In the genomic region with DNA sequence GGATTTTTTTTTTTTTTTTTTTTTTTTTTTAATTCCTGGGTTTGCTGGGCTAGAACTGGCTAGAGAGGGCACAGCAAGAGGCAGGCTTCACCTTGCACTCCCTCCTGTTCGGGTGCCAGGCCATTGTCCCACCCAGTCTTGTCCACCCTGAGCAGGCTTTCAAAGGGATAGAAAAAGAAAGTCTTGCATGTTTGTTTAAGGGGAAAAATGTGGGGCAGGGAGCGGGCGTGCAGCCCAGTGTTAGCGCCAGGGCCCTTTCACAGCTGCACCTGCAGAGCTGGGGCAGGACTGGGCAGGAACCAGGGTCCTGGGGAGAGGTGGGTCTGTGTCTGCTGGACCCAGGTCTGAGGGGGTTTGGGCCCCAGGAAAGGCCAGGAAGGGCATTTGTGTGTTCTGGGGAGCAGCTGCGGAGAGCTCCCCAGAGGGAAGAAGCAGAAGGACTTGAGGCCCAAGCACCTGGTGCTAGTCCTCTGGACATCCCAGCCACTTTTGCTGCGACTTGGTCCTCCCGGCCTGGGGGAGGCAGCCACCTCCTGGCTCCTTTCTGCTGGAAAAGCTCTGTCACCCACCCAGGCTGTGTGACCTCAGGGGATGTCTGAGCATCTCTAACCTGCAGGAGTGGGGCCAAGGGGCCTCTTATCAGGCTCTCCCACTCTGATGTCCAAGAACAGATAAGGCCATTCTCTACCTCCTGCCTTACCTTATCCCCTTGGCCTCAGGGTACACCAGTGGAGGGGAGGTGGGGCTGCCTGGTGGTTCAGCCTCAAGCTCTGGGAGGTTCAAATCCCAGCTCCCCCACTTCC, we compare ENCODE assay signal across 12 cellular contexts. TPM values are rescaled to one million over a fixed set of nuclear protein-coding genes. Genes with fewer than 3 reads are reported as not detected.
DNase-seq lines count a peak whose midpoint lies in the region; ATAC-seq, FAIRE-seq and TF ChIP-seq lines count a peak whose summit lies in the region.
"Had no signal": no experiment of that assay in that cellular context is flagged by ENCODE, and none has a peak within 500 bp of the region (broad histone marks: within the 10 kb centered on the region; RNA-seq: fewer than 3 reads in every experiment).

No MANE protein-coding gene starts in this region.

- no peak overlapping the region for H4K5ac ChIP-seq in H9 (ENCODE audit: insufficient read length, low read depth, low read length)

- no peaks in the 10 kb centered on the region for H3K23me2 ChIP-seq in H9 (ENCODE audit: insufficient read length, low read depth, low read length, poor library complexity, severe bottlenecking)

- CTCF ChIA-PET in CD4-positive, alpha-beta T cell (lab: Charles Lee): interaction anchor here (1.0 kb wide), 1 partner anchor 21 kb away, joined by 3 read pairs; no protein-coding TSS in a partner anchor
- CTCF ChIA-PET in K562 (lab: Yijun Ruan, JAX; ENCODE audit: low intra/inter-chr PET ratio): no interaction called here

- H3K4me1 ChIP-seq in H9 (ENCODE audit: insufficient read depth, low read length) (no peaks in the 10 kb centered on the region), K562 (replicated peaks in 1 of 2; ENCODE audit: control insufficient read depth in 2 of 2, insufficient read depth in 2 of 2, low read length in 2 of 2) (peaks cover 22 to 35% of the 10 kb centered on the region in 2 experiments), stomach (peaks cover 0 to 54% (median 17%) of the 10 kb centered on the region in 4 donors), prostate gland (replicated peaks) (no peaks in the 10 kb centered on the region)

- POLR2A ChIA-PET in CD4-positive, alpha-beta T cell (lab: Charles Lee): interaction anchor here (1.6 to 2.3 kb wide), 3 partner anchors 11 to 18 kb away, joined by 5 to 9 read pairs (median 7); no protein-coding TSS in a partner anchor
- POLR2A ChIA-PET in K562 (lab: Yijun Ruan, JAX): interaction anchor here (1.0 to 5.7 kb wide), 4 partner anchors 9 to 121 kb away, joined by 3 to 27 read pairs (median 4); no protein-coding TSS in a partner anchor

- TF ChIP-seq CTCF in CD4-positive, alpha-beta T cell (IDR thresholded peaks at IDR 0.05): no peak
- no peak for TF ChIP-seq CTCF in H9 (conservative IDR thresholded peaks at IDR 0.05)
- TF ChIP-seq CTCF in K562 (IDR thresholded peaks at IDR 0.05 in 2 of 3, conservative IDR thresholded peaks at IDR 0.05 in 1 of 3; ENCODE audit: insufficient read depth in 2 of 3, low read depth in 1 of 3, low read length in 3 of 3): no peak
- TF ChIP-seq CTCF in stomach (IDR thresholded peaks at IDR 0.05): no peak
- TF ChIP-seq CTCF in prostate gland (IDR thresholded peaks at IDR 0.05): no peak

- no peak for ATAC-seq in CD4-positive, alpha-beta T cell (ENCODE audit: poor library complexity)
- peak; percentile 62 for ATAC-seq in K562

- H3K4me2 ChIP-seq in H9 (ENCODE audit: insufficient read depth, insufficient read length, low read length): no peak overlapping the region
- H3K4me2 ChIP-seq in K562 (ENCODE audit: insufficient read depth, low read length): peak overlapping the region; percentile 6; the same call in 1 of the 2 replicates

- no peaks in the 10 kb centered on the region for H3K79me1 ChIP-seq in H9 (ENCODE audit: insufficient read depth, low read depth, low read length, poor library complexity, severe bottlenecking)

- no peaks in the 10 kb centered on the region for H3K27me3 Mint-ChIP-seq in CD4-positive, alpha-beta T cell
- no peaks in the 10 kb centered on the region; the same call in none of the 2 replicates for H3K27me3 Mint-ChIP-seq in H9 (ENCODE audit: low read depth)

- H3K4me3 Mint-ChIP-seq in CD4-positive, alpha-beta T cell: peak overlapping the region; percentile 54
- H3K4me3 Mint-ChIP-seq in H9: no peak overlapping the region

- no peak overlapping the region for H2BK12ac ChIP-seq in H9 (ENCODE audit: insufficient read length, low read depth, low read length)

- intact Hi-C loops in CD4-positive, alpha-beta T cell (cut with DNase I, micrococcal nuclease): loop anchor here in 1 of 2 experiments (5.0 kb wide), 1 partner anchor 104 kb away; no protein-coding TSS in a partner anchor
- intact Hi-C loops in K562 (cut with micrococcal nuclease) (no loop called here), posterior vena cava (cut with DNase I) (no loop called here), stomach (cut with DNase I; ENCODE audit: low total_unique reads) (no loop called here), prostate gland (cut with DNase I) (no loop called here)

- FAIRE-seq in K562 (lab: Jason Lieb, UNC): peak; percentile 80
- FAIRE-seq: TTC549 had no signal

- DNase-seq in CD4-positive, alpha-beta T cell: no peak
- DNase-seq in H9: peak; percentile 22
- DNase-seq in K562 (ENCODE audit: extremely low read depth in 1 of 4, low spot score in 3 of 4): peak; percentile 58 to 83 (median 76)
- peak; percentile 72 for DNase-seq in posterior vena cava (ENCODE audit: low spot score)
- no peak for DNase-seq in Ammon's horn (ENCODE audit: low spot score)
- DNase-seq in stomach: no peak
- no peak for DNase-seq in prostate gland (ENCODE audit: low spot score)
- DNase-seq: adrenal gland, Right ventricle myocardium superior had no signal

- BruUV-seq in K562 (replicated peaks; lab: Mats Ljungman, UMichigan): no TSS peak

- H2AFZ ChIP-seq in H9 (ENCODE audit: low read length) (no peak overlapping the region), K562 (ENCODE audit: low read depth, low read length) (peak overlapping the region; percentile 21; the same call in 1 of the 2 replicates)

- H3K4ac ChIP-seq in H9 (ENCODE audit: low read depth, low read length): no peak overlapping the region

- no peak overlapping the region for H3K23ac ChIP-seq in H9 (ENCODE audit: insufficient read length, low read depth, low read length)

- H3K4me3 ChIP-seq in K562 (no peak overlapping the region), stomach (no peak overlapping the region), prostate gland (no peak overlapping the region)
- H3K4me3 ChIP-seq: adrenal gland, tibial nerve had no signal

- no peak overlapping the region; the same call in 1 of the 2 replicates for H3K14ac ChIP-seq in H9 (ENCODE audit: insufficient read depth, low read length)

- no peak overlapping the region for H4K8ac ChIP-seq in H9 (replicated peaks; ENCODE audit: insufficient read length, low read depth, low read length)

- no peak overlapping the region for H2BK20ac ChIP-seq in H9 (ENCODE audit: low read depth, low read length, poor library complexity, severe bottlenecking)

- peaks cover 65% of the 10 kb centered on the region for H3K4me1 Mint-ChIP-seq in CD4-positive, alpha-beta T cell (ENCODE audit: low read depth)
- peaks cover 14 to 18% of the 10 kb centered on the region in 2 experiments for H3K4me1 Mint-ChIP-seq in H9

- TF ChIP-seq POLR2A in K562 (conservative IDR thresholded peaks at IDR 0.05) (no peak), stomach (IDR thresholded peaks at IDR 0.05) (no peak), prostate gland (IDR thresholded peaks at IDR 0.05) (no peak)

- H4K20me1 ChIP-seq in H9 (ENCODE audit: control insufficient read depth, insufficient read depth, insufficient read length) (no peaks in the 10 kb centered on the region), K562 (replicated peaks; ENCODE audit: control insufficient read depth, insufficient read depth, low read length) (0 out of 2 replicates have a peak, but pooled peaks cover 3% of the 10 kb centered on the region)

- no peak overlapping the region for H2BK15ac ChIP-seq in H9 (ENCODE audit: low read depth, low read length)

- no peak for TF ChIP-seq RAD21 in K562 (CRISPR knock-in tag; conservative IDR thresholded peaks at IDR 0.05 in 1 of 2, IDR thresholded peaks at IDR 0.05 in 1 of 2)

- no peak overlapping the region for H2AK5ac ChIP-seq in H9 (ENCODE audit: insufficient read length, low read length)

- H3K36me3 ChIP-seq in K562 (ENCODE audit: control insufficient read depth, insufficient read depth, low read length) (no peaks in the 10 kb centered on the region), stomach (peaks cover 0 to 15% (median 0%) of the 10 kb centered on the region in 4 donors), prostate gland (no peaks in the 10 kb centered on the region)
- H3K36me3 ChIP-seq: adrenal gland had no signal

- H3K9me3 Mint-ChIP-seq in CD4-positive, alpha-beta T cell: no peaks in the 10 kb centered on the region
- no peaks in the 10 kb centered on the region for H3K9me3 Mint-ChIP-seq in H9

- H3K27ac ChIP-seq in CD4-positive, alpha-beta T cell (ENCODE audit: low read depth, low read length): no peak overlapping the region
- H3K27ac ChIP-seq in H9 (ENCODE audit: insufficient read length, low read depth, low read length) (no peak overlapping the region), K562 (ENCODE audit: extremely low read depth, low read depth, low read length) (no peak overlapping the region), stomach (no peak overlapping the region), prostate gland (no peak overlapping the region)
- H3K27ac ChIP-seq: epithelial cell of prostate had no signal

- H4K91ac ChIP-seq in H9 (ENCODE audit: insufficient read length, low read depth, low read length): no peak overlapping the region

- no peaks in the 10 kb centered on the region for H3K9me1 ChIP-seq in K562 (ENCODE audit: control insufficient read depth, insufficient read depth, low read length)

- H3K9me3 ChIP-seq in CD4-positive, alpha-beta T cell (ENCODE audit: control insufficient read depth, low read length): no peaks in the 10 kb centered on the region
- H3K9me3 ChIP-seq in H9 (ENCODE audit: control insufficient read depth, low read depth, low read length) (no peaks in the 10 kb centered on the region), K562 (replicated peaks; ENCODE audit: control insufficient read depth, insufficient read depth, low read depth, low read length) (no peaks in the 10 kb centered on the region), stomach (no peaks in the 10 kb centered on the region), prostate gland (no peaks in the 10 kb centered on the region)
- H3K9me3 ChIP-seq: adrenal gland, tibial nerve had no signal

- H3K36me3 Mint-ChIP-seq in CD4-positive, alpha-beta T cell (ENCODE audit: low read depth): no peaks in the 10 kb centered on the region
- no peaks in the 10 kb centered on the region; a peak in 1 of 7 replicates for H3K36me3 Mint-ChIP-seq in H9 (ENCODE audit: insufficient read depth in 1 of 3, low read depth in 3 of 3)

- TF ChIP-seq EP300 in K562 (IDR thresholded peaks at IDR 0.05; ENCODE audit: low read length) (peak; percentile 40; the same call in 1 of the 2 replicates), stomach (IDR thresholded peaks at IDR 0.05) (no peak)

- no peak overlapping the region for H2BK120ac ChIP-seq in H9 (ENCODE audit: low read depth, low read length, poor library complexity, severe bottlenecking)

- no peak overlapping the region for H2BK5ac ChIP-seq in H9 (ENCODE audit: insufficient read length, low read length)

- H3K79me2 ChIP-seq in H9 (ENCODE audit: insufficient read depth, low read length): no peaks in the 10 kb centered on the region
- no peaks in the 10 kb centered on the region for H3K79me2 ChIP-seq in K562 (ENCODE audit: control insufficient read depth, insufficient read depth, low read length)

- H3T11ph ChIP-seq in H9 (ENCODE audit: low read length): no peak overlapping the region

- no peak overlapping the region for H3K56ac ChIP-seq in H9 (ENCODE audit: insufficient read length, low read depth, low read length)

- in situ Hi-C loops in K562 (cut with MboI): no loop called here

- WGBS in H9 (ENCODE audit: extremely low coverage, insufficient read length, low lambda C conversion rate): no CpG with 5 or more reads among the region's 7 CpGs
- 52% methylated on average over 6 of the region's 7 CpGs for whole genome bisulfite sequencing in K562 (ENCODE audit: insufficient coverage, low coverage, missing lambda C conversion rate)
- WGBS in stomach, 5 donors: 50 to 71% (median 66%) methylated on average over 5 to 7 of the region's 7 CpGs
- WGBS in prostate gland: 64% methylated on average over 7 of the region's 7 CpGs

- H3K18ac ChIP-seq in H9 (ENCODE audit: insufficient read length, low read depth, low read length): no peak overlapping the region

- peak overlapping the region; percentile 90 for H3K27ac Mint-ChIP-seq in CD4-positive, alpha-beta T cell
- peak overlapping the region in 1 of 3 experiments; percentile 40; a peak in 1 of 7 replicates for H3K27ac Mint-ChIP-seq in H9

- no peaks in the 10 kb centered on the region for H3K27me3 ChIP-seq in CD4-positive, alpha-beta T cell (ENCODE audit: control insufficient read depth, insufficient read depth, low read length)
- H3K27me3 ChIP-seq in H9 (ENCODE audit: insufficient read depth, low read length) (no peaks in the 10 kb centered on the region), K562 (ENCODE audit: control insufficient read depth in 2 of 2, insufficient read depth in 2 of 2, low read length in 2 of 2) (no peaks in the 10 kb centered on the region), stomach (no peaks in the 10 kb centered on the region), prostate gland (replicated peaks; ENCODE audit: insufficient read depth) (no peaks in the 10 kb centered on the region)
- H3K27me3 ChIP-seq: adrenal gland, tibial nerve had no signal

- H3K9ac ChIP-seq in H9 (ENCODE audit: extremely low read depth, insufficient read length, low read length): no peak overlapping the region
- H3K9ac ChIP-seq in K562 (ENCODE audit: insufficient read depth in 1 of 2, low read depth in 2 of 2, low read length in 2 of 2): peak overlapping the region in 1 of 2 experiments; percentile 73; a peak in 2 of 4 replicates

RNA-seq across cellular contexts. Expression of gene PSME3IP1, which starts 44.8 kb away (rescaled TPM):
- total RNA-seq in CD4-positive, alpha-beta T cell: 10 to 100 TPM; 77.1 to 77.9 TPM
- 102 and 103 TPM in 2 replicates for total RNA-seq in H9 (2021)
- 53.9 and 134 TPM in 2 replicates for total RNA-seq in K562 (2011; cell fraction: chromatin; rRNA removed; ENCODE audit: low replicate concordance)
- 46.7 and 60.7 TPM in 2 replicates for total RNA-seq in K562 (2011; cell fraction: nucleolus; rRNA removed)
- 71.6 and 104 TPM in 2 replicates for total RNA-seq in K562 (2011; cell fraction: nucleoplasm; rRNA removed)
- 76.9 and 85.5 TPM in 2 replicates for total RNA-seq in K562 (2014; rRNA removed)
- total RNA-seq in K562 (2014; rRNA removed; fragmentation: Illumina TruSeq; extraction: Trizol): 143 and 167 TPM in 2 replicates
- total RNA-seq in K562 (2015; rRNA removed; fragmentation: Illumina TruSeq; extraction: Trizol): 147 and 158 TPM in 2 replicates
- 104 and 106 TPM in 2 replicates for total RNA-seq in K562 (2021)
- 115 and 144 TPM in 2 replicates for polyA plus RNA-seq in K562 (2011; rRNA removed)
- polyA plus RNA-seq in K562 (2011; cell fraction: cytosol; rRNA removed): 132 and 144 TPM in 2 replicates
- polyA plus RNA-seq in K562 (2011; cell fraction: nucleus; rRNA removed): 251 and 259 TPM in 2 replicates
- 88.6 and 121 TPM in 2 replicates for polyA plus RNA-seq in K562 (2012)
- 155 and 187 TPM in 2 replicates for polyA plus RNA-seq in K562 (2014; fragmentation: Illumina TruSeq; extraction: Trizol)
- 100 to 1,000 TPM in 1 of 2 experiments, 10 to 100 TPM in 1; 63.8 to 142 TPM for polyA plus RNA-seq in K562 (2014; fragmentation: Nextera tagmentation; extraction: Ambion mirVana)
- polyA plus RNA-seq in K562 (2014; rRNA removed): 146 and 152 TPM in 2 replicates
- polyA minus RNA-seq in K562 (2011; rRNA and poly(A)+ RNA removed): 78.0 and 80.4 TPM in 2 replicates
- polyA minus RNA-seq in K562 (2011; cell fraction: cytosol; rRNA and poly(A)+ RNA removed): 45.1 and 48.8 TPM in 2 replicates
- 40.8 and 66.0 TPM in 2 replicates for polyA minus RNA-seq in K562 (2011; cell fraction: nucleus; rRNA and poly(A)+ RNA removed)
- total RNA-seq in posterior vena cava: 10 to 100 TPM; 56.0 to 56.1 TPM
- total RNA-seq in stomach: 100 to 1,000 TPM in 1 of 5 donors, 10 to 100 TPM in 4; 52.7 to 104 (median 91.0) TPM
- polyA plus RNA-seq in stomach: 10 to 100 TPM; 37.4 to 64.3 (median 51.5) TPM
- 10 to 100 TPM; 64.1 to 95.8 TPM for total RNA-seq in prostate gland

RNA-seq across cellular contexts. Expression of gene RSPRY1, which starts 45.1 kb away (rescaled TPM):
- total RNA-seq in CD4-positive, alpha-beta T cell: 10 to 100 TPM; 19.9 to 21.3 TPM
- total RNA-seq in H9 (2021) (34.4 and 36.1 TPM in 2 replicates), K562 (2014; rRNA removed) (14.5 and 20.0 TPM in 2 replicates), K562 (2014; rRNA removed; fragmentation: Illumina TruSeq; extraction: Trizol) (25.5 and 26.3 TPM in 2 replicates), K562 (2015; rRNA removed; fragmentation: Illumina TruSeq; extraction: Trizol) (25.2 and 27.8 TPM in 2 replicates), K562 (2021) (20.8 and 22.7 TPM in 2 replicates), posterior vena cava (10 to 100 TPM; 26.8 to 27.6 TPM), stomach (100 to 1,000 TPM in 1 of 5 donors, 10 to 100 TPM in 3, 1 to 10 TPM in 1; 5.5 to 110 (median 46.2) TPM), prostate gland (10 to 100 TPM; 35.8 to 45.3 TPM)
- total RNA-seq in K562 (2011; cell fraction: chromatin; rRNA removed; ENCODE audit: low replicate concordance): 60.1 and 86.3 TPM in 2 replicates
- total RNA-seq in K562 (2011; cell fraction: nucleolus; rRNA removed): 29.9 and 41.0 TPM in 2 replicates
- 44.0 and 48.0 TPM in 2 replicates for total RNA-seq in K562 (2011; cell fraction: nucleoplasm; rRNA removed)
- polyA plus RNA-seq in K562 (2011; rRNA removed) (25.4 and 28.0 TPM in 2 replicates), K562 (2014; fragmentation: Illumina TruSeq; extraction: Trizol) (17.6 and 23.1 TPM in 2 replicates), K562 (2014; fragmentation: Nextera tagmentation; extraction: Ambion mirVana) (10 to 100 TPM; 10.2 to 13.4 TPM), K562 (2014; rRNA removed) (15.0 and 17.5 TPM in 2 replicates), stomach (10 to 100 TPM in 1 of 3 donors, 1 to 10 TPM in 2; 8.6 to 13.7 (median 8.8) TPM)
- 10.7 and 15.7 TPM in 2 replicates for polyA plus RNA-seq in K562 (2011; cell fraction: cytosol; rRNA removed)
- polyA plus RNA-seq in K562 (2011; cell fraction: nucleus; rRNA removed): 21.4 and 28.5 TPM in 2 replicates
- polyA plus RNA-seq in K562 (2012): 11.1 and 11.4 TPM in 2 replicates
- polyA minus RNA-seq in K562 (2011; rRNA and poly(A)+ RNA removed): 61.4 and 62.4 TPM in 2 replicates
- polyA minus RNA-seq in K562 (2011; cell fraction: cytosol; rRNA and poly(A)+ RNA removed): 31.9 and 34.4 TPM in 2 replicates
- 26.1 and 51.2 TPM in 2 replicates for polyA minus RNA-seq in K562 (2011; cell fraction: nucleus; rRNA and poly(A)+ RNA removed)

RNA-seq across cellular contexts. Expression of gene CPNE2, which starts 48.7 kb away (rescaled TPM):
- 1 to 10 TPM; 2.2 to 3.5 TPM for total RNA-seq in CD4-positive, alpha-beta T cell
- total RNA-seq in H9 (2021) (8.0 and 8.1 TPM in 2 replicates), K562 (2014; rRNA removed) (7.0 and 7.3 TPM in 2 replicates), K562 (2014; rRNA removed; fragmentation: Illumina TruSeq; extraction: Trizol) (4.2 and 5.0 TPM in 2 replicates), K562 (2015; rRNA removed; fragmentation: Illumina TruSeq; extraction: Trizol) (7.7 and 8.6 TPM in 2 replicates), K562 (2021) (9.5 and 10.6 TPM in 2 replicates), posterior vena cava (10 to 100 TPM; 26.7 to 28.4 TPM), stomach (10 to 100 TPM in 4 of 5 donors, 1 to 10 TPM in 1; 8.7 to 55.4 (median 27.4) TPM), prostate gland (10 to 100 TPM; 22.3 to 23.3 TPM)
- 13.7 and 32.7 TPM in 2 replicates for total RNA-seq in K562 (2011; cell fraction: chromatin; rRNA removed; ENCODE audit: low replicate concordance)
- total RNA-seq in K562 (2011; cell fraction: nucleolus; rRNA removed): 12.5 and 13.5 TPM in 2 replicates
- 13.3 and 19.4 TPM in 2 replicates for total RNA-seq in K562 (2011; cell fraction: nucleoplasm; rRNA removed)
- polyA plus RNA-seq in K562 (2011; rRNA removed) (13.9 and 26.9 TPM in 2 replicates), K562 (2014; fragmentation: Illumina TruSeq; extraction: Trizol) (11.8 and 14.1 TPM in 2 replicates), K562 (2014; fragmentation: Nextera tagmentation; extraction: Ambion mirVana) (1 to 10 TPM; 3.0 to 3.8 TPM), K562 (2014; rRNA removed) (11.7 and 14.0 TPM in 2 replicates), stomach (10 to 100 TPM; 10.7 to 31.8 (median 24.8) TPM)
- polyA plus RNA-seq in K562 (2011; cell fraction: cytosol; rRNA removed): 28.1 and 34.9 TPM in 2 replicates
- 14.0 and 18.6 TPM in 2 replicates for polyA plus RNA-seq in K562 (2011; cell fraction: nucleus; rRNA removed)
- polyA plus RNA-seq in K562 (2012): 14.1 and 33.3 TPM in 2 replicates
- 8.9 and 12.3 TPM in 2 replicates for polyA minus RNA-seq in K562 (2011; rRNA and poly(A)+ RNA removed)
- polyA minus RNA-seq in K562 (2011; cell fraction: cytosol; rRNA and poly(A)+ RNA removed): 7.7 and 8.6 TPM in 2 replicates
- 6.6 and 9.8 TPM in 2 replicates for polyA minus RNA-seq in K562 (2011; cell fraction: nucleus; rRNA and poly(A)+ RNA removed)

Comparison
In these comparisons a context has a peak if more than half of its experiments do, and no peak if none do; other contexts are left out.
1. DNase-seq: peak in H9 (single experiment), K562 (4 of 4) and posterior vena cava (single experiment); none in CD4-positive, alpha-beta T cell (0 of 10), Ammon's horn (single experiment), stomach (single experiment) and prostate gland (single experiment).